Comparison of ENCODE assay signal across 28 cellular contexts in the genomic region with DNA sequence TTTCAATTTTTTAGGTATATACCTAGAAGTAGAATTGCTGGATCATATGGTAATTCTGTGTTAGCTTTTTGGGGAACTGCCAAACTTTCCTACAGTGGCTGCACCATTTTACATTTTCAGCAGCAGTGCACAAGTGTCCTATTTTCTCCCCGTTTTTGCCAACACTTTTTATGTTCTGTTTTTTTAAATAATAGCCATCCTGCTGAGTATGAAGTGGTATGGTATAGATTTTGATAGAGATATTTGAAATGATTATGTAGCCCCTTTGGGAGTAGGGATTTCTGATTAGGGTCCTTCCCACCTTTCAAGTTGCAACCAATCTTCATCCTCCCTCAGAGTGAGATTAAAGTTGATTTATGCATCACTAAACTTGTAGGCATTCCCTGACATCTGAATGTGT.
"Had no signal": no experiment of that assay in that cellular context is flagged by ENCODE, and none has a peak within 500 bp of the region (broad histone marks: within the 10 kb centered on the region; RNA-seq: fewer than 3 reads in every experiment).

No MANE protein-coding gene starts in this region.

- H3K4me3 Mint-ChIP-seq: nephron; neural progenitor cell; stimulated activated effector memory CD8-positive, alpha-beta T cell treated with anti-CD3 and anti-CD28 coated beads, Interleukin-12 subunit alpha, Interleukin-12 subunit beta, amount 100 ng/mL, for 72 hours; stimulated activated naive B cell treated with anti-CD40 and anti-IgM and Interleukin-4, amounts not matched to agents 10 μg/mL and 1 μg/mL and 100 μg/mL, for 72 hours; stimulated activated naive CD8-positive, alpha-beta T cell treated with anti-CD3 and anti-CD28 coated beads, Interleukin-15, Interleukin-2, amounts not matched to agents 100 ng/mL and 50 ng/mL, for 24 hours had no signal

- DNase-seq: occipital lobe; ovary; posterior cingulate gyrus; psoas muscle; right cardiac atrium; right lobe of liver; sigmoid colon; small intestine; stimulated activated CD4-positive, alpha-beta T cell treated with anti-CD3 and anti-CD28 coated beads, Interleukin-15, amount 100 ng/mL, for 24 hours; stimulated activated CD4-positive, alpha-beta T cell treated with anti-CD3 and anti-CD28 coated beads, Interleukin-2, amount 100 ng/mL, for 24 hours; stimulated activated CD4-positive, alpha-beta T cell treated with anti-CD3 and anti-CD28 coated beads, Interleukin-2, amount 100 ng/mL, for 48 hours; stimulated activated CD4-positive, alpha-beta T cell treated with anti-CD3 and anti-CD28 coated beads, Interleukin-4, amount 100 ng/mL, for 24 hours; stimulated activated naive B cell treated with anti-CD40 and anti-IgM and Interleukin-4, amounts not matched to agents 10 μg/mL and 1 μg/mL and 100 μg/mL, for 72 hours; stimulated activated naive CD4-positive, alpha-beta T cell treated with Interleukin-2 at 50 U/mL for 16 hours; stomach; thyroid gland; trophoblast cell; upper lobe of left lung had no signal

- H2AFZ ChIP-seq: neural progenitor cell, parathyroid adenoma had no signal

- H3K27ac ChIP-seq: neural progenitor cell, ovary, parathyroid adenoma, psoas muscle, right lobe of liver, sigmoid colon, stomach, thoracic aorta, thyroid gland, tibial nerve, upper lobe of left lung, vagina had no signal

- H3K4me1 ChIP-seq: neural progenitor cell, parathyroid adenoma, psoas muscle, right lobe of liver, sigmoid colon, upper lobe of left lung, vagina had no signal

- H3K36me3 Mint-ChIP-seq: neural progenitor cell; stimulated activated effector memory CD8-positive, alpha-beta T cell treated with anti-CD3 and anti-CD28 coated beads, Interleukin-12 subunit alpha, Interleukin-12 subunit beta, amount 100 ng/mL, for 72 hours; stimulated activated naive B cell treated with anti-CD40 and anti-IgM and Interleukin-4, amounts not matched to agents 10 μg/mL and 1 μg/mL and 100 μg/mL, for 72 hours had no signal

- H3K79me2 ChIP-seq: parathyroid adenoma had no signal

- H3K4me2 ChIP-seq: neural progenitor cell had no signal

- H3K9me3 ChIP-seq: ovary, psoas muscle, right lobe of liver, sigmoid colon, stomach, thoracic aorta, thyroid gland, tibial nerve, upper lobe of left lung, vagina had no signal

- FAIRE-seq: small intestine, urothelium cell line had no signal

- H3K4me1 Mint-ChIP-seq: nephron; stimulated activated effector memory CD8-positive, alpha-beta T cell treated with anti-CD3 and anti-CD28 coated beads, Interleukin-12 subunit alpha, Interleukin-12 subunit beta, amount 100 ng/mL, for 72 hours; stimulated activated naive B cell treated with anti-CD40 and anti-IgM and Interleukin-4, amounts not matched to agents 10 μg/mL and 1 μg/mL and 100 μg/mL, for 72 hours had no signal

- H3K4me3 ChIP-seq: neural progenitor cell, ovary, psoas muscle, right lobe of liver, sigmoid colon, stomach, thoracic aorta, thyroid gland, tibial nerve, upper lobe of left lung, vagina had no signal

- H3K9me3 Mint-ChIP-seq: nephron; neural progenitor cell; stimulated activated effector memory CD8-positive, alpha-beta T cell treated with anti-CD3 and anti-CD28 coated beads, Interleukin-12 subunit alpha, Interleukin-12 subunit beta, amount 100 ng/mL, for 72 hours; stimulated activated naive B cell treated with anti-CD40 and anti-IgM and Interleukin-4, amounts not matched to agents 10 μg/mL and 1 μg/mL and 100 μg/mL, for 72 hours; stimulated activated naive CD8-positive, alpha-beta T cell treated with anti-CD3 and anti-CD28 coated beads, Interleukin-15, Interleukin-2, amounts not matched to agents 100 ng/mL and 50 ng/mL, for 24 hours had no signal

- H3K27me3 ChIP-seq: neural progenitor cell, ovary, right lobe of liver, sigmoid colon, stomach, thyroid gland, tibial nerve, upper lobe of left lung, vagina had no signal

- H3K9ac ChIP-seq: neural progenitor cell, parathyroid adenoma had no signal

- H3K27ac Mint-ChIP-seq: nephron; neural progenitor cell; progenitor cell of endocrine pancreas; stimulated activated effector memory CD8-positive, alpha-beta T cell treated with anti-CD3 and anti-CD28 coated beads, Interleukin-12 subunit alpha, Interleukin-12 subunit beta, amount 100 ng/mL, for 72 hours; stimulated activated naive B cell treated with anti-CD40 and anti-IgM and Interleukin-4, amounts not matched to agents 10 μg/mL and 1 μg/mL and 100 μg/mL, for 72 hours; stimulated activated naive CD8-positive, alpha-beta T cell treated with anti-CD3 and anti-CD28 coated beads, Interleukin-15, Interleukin-2, amounts not matched to agents 100 ng/mL and 50 ng/mL, for 24 hours had no signal

- H3K36me3 ChIP-seq: neural progenitor cell, ovary, right lobe of liver, sigmoid colon, thoracic aorta, thyroid gland, tibial nerve, upper lobe of left lung, vagina had no signal
